In genomic region chr1:200415693-200416593, GRCh38 we compare ENCODE assay signal across 8 cellular contexts.
DNase-seq lines count a peak whose midpoint lies in the region; ATAC-seq and TF ChIP-seq lines count a peak whose summit lies in the region.

No MANE protein-coding gene starts in this region.

- peak; percentile 84 for ATAC-seq in GM21723 (IDR thresholded peaks at IDR 0.05; ENCODE audit: unreplicated experiment)

- H3K4me3 ChIP-seq in HUES48 (ENCODE audit: low read depth, low read length) (no peak overlapping the region; the same call in 1 of the 2 replicates), retinal pigment epithelial cell (ENCODE audit: low read length) (no peak overlapping the region)

- H3K9ac ChIP-seq in HUES48 (ENCODE audit: low read depth, low read length): no peak overlapping the region

- H3K27ac ChIP-seq in HUES48 (ENCODE audit: low read depth, low read length) (peak overlapping the region; percentile 27), epithelial cell of prostate (peak overlapping the region; percentile 99)

- H3K27me3 ChIP-seq in HUES48 (ENCODE audit: control insufficient read depth, insufficient read depth, low read length): no peaks in the 10 kb centered on the region

- H3K4me1 ChIP-seq in HUES48 (ENCODE audit: control insufficient read depth, insufficient read depth, low read length): peaks cover 35% of the 10 kb centered on the region

- peaks cover 39% of the 10 kb centered on the region for H3K36me3 ChIP-seq in HUES48 (ENCODE audit: control insufficient read depth, insufficient read depth, low read length)

- peak; percentile 85 for DNase-seq in DMS53 treated with DMSO at 0.1 percent for 48 hours (lab: John Stamatoyannopoulos, UW; ENCODE audit: unreplicated experiment)
- DNase-seq in epithelial cell of prostate (ENCODE audit: low read depth, low spot score): peak; percentile 80
- peak; percentile 78 for DNase-seq in retinal pigment epithelial cell (ENCODE audit: low read depth)
- no peak for DNase-seq in NCI-H2171 treated with DMSO at 0.1 percent for 48 hours (lab: John Stamatoyannopoulos, UW)
- no peak for DNase-seq in NCI-H1092 (lab: John Stamatoyannopoulos, UW)
- DNase-seq in NCI-H524 (lab: John Stamatoyannopoulos, UW): no peak

- no peak for TF ChIP-seq CTCF in retinal pigment epithelial cell (conservative IDR thresholded peaks at IDR 0.05; ENCODE audit: low read depth, low read length)

- H3K9me3 ChIP-seq in HUES48 (ENCODE audit: control insufficient read depth, insufficient read depth, low read length): no peaks in the 10 kb centered on the region

Comparison
In these comparisons a context has a peak if more than half of its experiments do, and no peak if none do; other contexts are left out.
1. DNase-seq: peak in DMS53 treated with DMSO at 0.1 percent for 48 hours (single experiment), epithelial cell of prostate (single experiment) and retinal pigment epithelial cell (single experiment); none in NCI-H2171 treated with DMSO at 0.1 percent for 48 hours (single experiment), NCI-H1092 (single experiment) and NCI-H524 (0 of 2).